In genomic region chr17:76077582-76078110, GRCh38 we compare ENCODE assay signal across 16 cellular contexts. TPM values are rescaled to one million over a fixed set of nuclear protein-coding genes. Genes with fewer than 3 reads are reported as not detected.
DNase-seq lines count a peak whose midpoint lies in the region; ATAC-seq and TF ChIP-seq lines count a peak whose summit lies in the region.
"Had no signal": no experiment of that assay in that cellular context is flagged by ENCODE, and none has a peak within 500 bp of the region (broad histone marks: within the 10 kb centered on the region; RNA-seq: fewer than 3 reads in every experiment).

No MANE protein-coding gene starts in this region.

- H3K4me1 Mint-ChIP-seq in IgD-negative memory B cell (peaks cover 16 to 22% (median 18%) of the 10 kb centered on the region in 3 donors), chondrocyte (ENCODE audit: low read depth) (peaks cover 16% of the 10 kb centered on the region)
- H3K4me1 Mint-ChIP-seq in stimulated activated memory B cell treated with anti-CD40 and anti-IgM and Interleukin-4, amounts not matched to agents 10 μg/mL and 1 μg/mL and 100 μg/mL, for 72 hours, result peaks cover 43% of the 10 kb centered on the region

- H3K36me3 Mint-ChIP-seq in IgD-negative memory B cell, result peaks cover 2% of the 10 kb centered on the region
- peaks cover 3% of the 10 kb centered on the region for H3K36me3 Mint-ChIP-seq in chondrocyte (ENCODE audit: low read depth)
- H3K36me3 Mint-ChIP-seq in stimulated activated memory B cell treated with anti-CD40 and anti-IgM and Interleukin-4, amounts not matched to agents 10 μg/mL and 1 μg/mL and 100 μg/mL, for 72 hours, result peaks cover 12% of the 10 kb centered on the region

- H3K9me3 Mint-ChIP-seq in IgD-negative memory B cell, result peaks cover 0 to 2% (median 0%) of the 10 kb centered on the region in 3 donors
- H3K9me3 Mint-ChIP-seq in chondrocyte (ENCODE audit: low read depth), result no peaks in the 10 kb centered on the region
- H3K9me3 Mint-ChIP-seq in stimulated activated memory B cell treated with anti-CD40 and anti-IgM and Interleukin-4, amounts not matched to agents 10 μg/mL and 1 μg/mL and 100 μg/mL, for 72 hours, result no peaks in the 10 kb centered on the region

- no peak for ATAC-seq in stimulated activated memory B cell treated with anti-CD40 and anti-IgM and Interleukin-4, amounts not matched to agents 10 μg/mL and 1 μg/mL and 100 μg/mL, for 72 hours
- ATAC-seq in GM21526 (IDR thresholded peaks at IDR 0.05; ENCODE audit: low FRiP score, unreplicated experiment), result no peak

- H3K4me3 Mint-ChIP-seq in IgD-negative memory B cell (peak overlapping the region in 3 of 4 donors; percentile 12 to 83 (median 74)), chondrocyte (ENCODE audit: unreplicated experiment) (no peak overlapping the region)
- peak overlapping the region; percentile 45 for H3K4me3 Mint-ChIP-seq in stimulated activated memory B cell treated with anti-CD40 and anti-IgM and Interleukin-4, amounts not matched to agents 10 μg/mL and 1 μg/mL and 100 μg/mL, for 72 hours

- H3K27me3 Mint-ChIP-seq in IgD-negative memory B cell (peaks cover 40% of the 10 kb centered on the region), chondrocyte (ENCODE audit: low read depth) (peaks cover 52% of the 10 kb centered on the region)
- H3K27me3 Mint-ChIP-seq in stimulated activated memory B cell treated with anti-CD40 and anti-IgM and Interleukin-4, amounts not matched to agents 10 μg/mL and 1 μg/mL and 100 μg/mL, for 72 hours, result peaks cover 51% of the 10 kb centered on the region

- TF ChIP-seq CTCF in chondrocyte (IDR thresholded peaks at IDR 0.05), result no peak

- H3K27ac Mint-ChIP-seq in IgD-negative memory B cell (peak overlapping the region; percentile 67 to 98 (median 95)), chondrocyte (ENCODE audit: unreplicated experiment) (no peak overlapping the region)
- H3K27ac Mint-ChIP-seq in stimulated activated memory B cell treated with anti-CD40 and anti-IgM and Interleukin-4, amounts not matched to agents 10 μg/mL and 1 μg/mL and 100 μg/mL, for 72 hours, result no peak overlapping the region

- DNase-seq in NCI-H82 (lab: John Stamatoyannopoulos, UW), result peak; percentile 48
- no peak for DNase-seq in NCI-H82 treated with DMSO at 0.1 percent for 48 hours (lab: John Stamatoyannopoulos, UW; ENCODE audit: unreplicated experiment)
- peak; percentile 36 for DNase-seq in chondrocyte (ENCODE audit: low spot score)
- no peak for DNase-seq in iPS-NIHi7 (ENCODE audit: extremely low spot score)
- DNase-seq in anterior cingulate cortex (lab: John Stamatoyannopoulos, UW), result no peak
- DNase-seq: DND-41; erythroblast; GOT3; hippocampal formation; MG63; NCI-H446 treated with DMSO at 0.1 percent for 48 hours; stimulated activated CD4-positive, alpha-beta T cell treated with anti-CD3 and anti-CD28 coated beads, Interleukin-12 subunit alpha, Interleukin-12 subunit beta, amount 100 ng/mL, for 4 hours had no signal

RNA-seq across cellular contexts. Expression of gene ZACN, which starts 1.3 kb away (rescaled TPM):
- 1.6 TPM for polyA plus RNA-seq in IgD-negative memory B cell
- not detected in 3 replicates for total RNA-seq in chondrocyte
- total RNA-seq: cerebellum had no signal

RNA-seq across cellular contexts. Expression of gene GALR2, which starts 3.1 kb away (rescaled TPM):
- polyA plus RNA-seq in IgD-negative memory B cell, result 0.21 TPM
- not detected in 3 replicates for total RNA-seq in chondrocyte
- total RNA-seq: cerebellum had no signal

RNA-seq across cellular contexts. Expression of gene SRP68, which starts 5.3 kb away (rescaled TPM):
- 58.7 TPM for polyA plus RNA-seq in IgD-negative memory B cell
- 62.1 to 77.6 TPM (median 63.0 TPM) in 3 replicates for total RNA-seq in chondrocyte

RNA-seq across cellular contexts. Expression of gene EXOC7, which starts 25.9 kb away (rescaled TPM):
- 52.7 TPM for polyA plus RNA-seq in IgD-negative memory B cell
- total RNA-seq in chondrocyte, result 129 to 180 TPM (median 131 TPM) in 3 replicates

RNA-seq across cellular contexts. Expression of gene EVPL, which starts 50.5 kb away (rescaled TPM):
- polyA plus RNA-seq in IgD-negative memory B cell, result not detected
- not detected in 3 replicates for total RNA-seq in chondrocyte
- total RNA-seq: cerebellum had no signal

Comparison
In these comparisons a context has a peak if more than half of its experiments do, and no peak if none do; other contexts are left out.
1. DNase-seq: peak in NCI-H82 (single experiment) and chondrocyte (single experiment); none in NCI-H82 treated with DMSO at 0.1 percent for 48 hours (single experiment), iPS-NIHi7 (single experiment) and anterior cingulate cortex (0 of 58).
2. H3K27ac Mint-ChIP-seq: peak in IgD-negative memory B cell (3 of 3); none in chondrocyte (single experiment) and stimulated activated memory B cell treated with anti-CD40 and anti-IgM and Interleukin-4, amounts not matched to agents 10 μg/mL and 1 μg/mL and 100 μg/mL, for 72 hours (single experiment).